Comparison of ENCODE assay signal across 11 cellular contexts in genomic region chr3:150759319-150759718, GRCh38. TPM values are rescaled to one million over a fixed set of nuclear protein-coding genes. Genes with fewer than 3 reads are reported as not detected.
DNase-seq lines count a peak whose midpoint lies in the region; ATAC-seq and TF ChIP-seq lines count a peak whose summit lies in the region.
"Had no signal": no experiment of that assay in that cellular context is flagged by ENCODE, and none has a peak within 500 bp of the region (broad histone marks: within the 10 kb centered on the region; RNA-seq: fewer than 3 reads in every experiment).

No MANE protein-coding gene starts in this region.

- peaks cover 28% of the 10 kb centered on the region for H3K4me1 ChIP-seq in PC-3 (ENCODE audit: insufficient read depth, low read length)

- H3K36me3 Mint-ChIP-seq in T-helper 1 cell treated with Interleukin-12 subunit alpha and Interleukin-12 subunit beta and Interleukin-4 antibody, amounts not matched to agents 30 μg/mL and 1 μg/mL, for 36 hours (ENCODE audit: low read depth) = peaks cover 47% of the 10 kb centered on the region

- H3K4me3 Mint-ChIP-seq in T-helper 1 cell treated with Interleukin-12 subunit alpha and Interleukin-12 subunit beta and Interleukin-4 antibody, amounts not matched to agents 30 μg/mL and 1 μg/mL, for 36 hours = peak overlapping the region; percentile 95

- H3K36me3 ChIP-seq in PC-3 (ENCODE audit: low read depth, low read length) = no peaks in the 10 kb centered on the region; the same call in 1 of the 2 replicates

- H3K79me2 ChIP-seq in PC-3 (ENCODE audit: low read length) = peaks cover 80% of the 10 kb centered on the region

- H3K4me2 ChIP-seq in PC-3 (ENCODE audit: low read length) = peak overlapping the region; percentile 96

- H2AFZ ChIP-seq in PC-3 (ENCODE audit: low read length) = no peak overlapping the region

- TF ChIP-seq CTCF in PC-3 (conservative IDR thresholded peaks at IDR 0.05; ENCODE audit: low read depth, low read length) = no peak
- no peak for TF ChIP-seq CTCF in epithelial cell of esophagus (IDR thresholded peaks at IDR 0.05; ENCODE audit: insufficient read depth, low read depth, low read length, missing control alignments)

- peak overlapping the region; percentile 97 for H3K27ac Mint-ChIP-seq in T-helper 1 cell treated with Interleukin-12 subunit alpha and Interleukin-12 subunit beta and Interleukin-4 antibody, amounts not matched to agents 30 μg/mL and 1 μg/mL, for 36 hours

- H3K4me1 Mint-ChIP-seq in T-helper 1 cell treated with Interleukin-12 subunit alpha and Interleukin-12 subunit beta and Interleukin-4 antibody, amounts not matched to agents 30 μg/mL and 1 μg/mL, for 36 hours (ENCODE audit: low read depth) = peaks cover 56% of the 10 kb centered on the region

- no peaks in the 10 kb centered on the region for H3K9me2 ChIP-seq in PC-3 (replicated peaks; ENCODE audit: low read length)

- no peak overlapping the region for H3K9ac ChIP-seq in PC-3 (ENCODE audit: low read length)

- H3K4me3 ChIP-seq in PC-3 (ENCODE audit: low read length) (peak overlapping the region; percentile 89; the same call in 1 of the 2 replicates), epithelial cell of esophagus (ENCODE audit: low read length) (no peak overlapping the region), skin epidermis (no peak overlapping the region)

- H4K20me1 ChIP-seq in PC-3 (ENCODE audit: low read length) = peaks cover 25% of the 10 kb centered on the region

- peaks cover 1% of the 10 kb centered on the region for H3K9me3 Mint-ChIP-seq in T-helper 1 cell treated with Interleukin-12 subunit alpha and Interleukin-12 subunit beta and Interleukin-4 antibody, amounts not matched to agents 30 μg/mL and 1 μg/mL, for 36 hours

- DNase-seq in T-helper 1 cell = no peak
- DNase-seq in PC-3 = peak; percentile 88
- DNase-seq in epithelial cell of esophagus (ENCODE audit: low read depth) = peak; percentile 93
- no peak for DNase-seq in stimulated activated naive CD4-positive, alpha-beta T cell (lab: John Stamatoyannopoulos, UW)
- DNase-seq: NCI-H1930 had no signal

- H3K27me3 ChIP-seq in PC-3 (ENCODE audit: low read length) = no peaks in the 10 kb centered on the region

- POLR2A ChIA-PET in PC-3 (lab: Charles Lee; ENCODE audit: unreplicated experiment) = interaction anchor here (0.6 kb wide), 1 partner anchor 86 kb away, joined by 12 read pairs; no protein-coding TSS in a partner anchor

- CTCF ChIA-PET in PC-3 (lab: Charles Lee) = interaction anchor here (0.7 kb wide), 1 partner anchor 15 kb away, joined by 4 read pairs; no protein-coding TSS in a partner anchor

- H3F3A ChIP-seq in PC-3 (ENCODE audit: low read length, unreplicated experiment) = no peaks in the 10 kb centered on the region

- H3K9me3 ChIP-seq in PC-3 (ENCODE audit: low read length) = no peaks in the 10 kb centered on the region

- H3K27ac ChIP-seq in PC-3 (ENCODE audit: low read length) (peak overlapping the region; percentile 29), skin epidermis (peak overlapping the region in 14 of 21 experiments; percentile 7 to 98 (median 54))
- H3K27ac ChIP-seq: 22Rv1 had no signal

- intact Hi-C loops in PC-3 (cut with micrococcal nuclease) = no loop called here

- no TSS peak for BruUV-seq in PC-3 (replicated peaks; lab: Mats Ljungman, UMichigan)

- no peaks in the 10 kb centered on the region for H3K27me3 Mint-ChIP-seq in T-helper 1 cell treated with Interleukin-12 subunit alpha and Interleukin-12 subunit beta and Interleukin-4 antibody, amounts not matched to agents 30 μg/mL and 1 μg/mL, for 36 hours (ENCODE audit: low read depth)

- ATAC-seq in PC-3 (no peak), GM18873 (IDR thresholded peaks at IDR 0.05; ENCODE audit: low FRiP score, unreplicated experiment) (no peak), HG02852 (IDR thresholded peaks at IDR 0.05; ENCODE audit: unreplicated experiment) (no peak)

RNA-seq across cellular contexts. Expression of gene SIAH2, which starts 3.6 kb away (rescaled TPM):
- total RNA-seq in PC-3 (2014; rRNA removed) = 37.8 and 51.8 TPM in 2 replicates

RNA-seq across cellular contexts. Expression of gene ERICH6, which starts 55.6 kb away (rescaled TPM):
- not detected in 2 replicates for total RNA-seq in PC-3 (2014; rRNA removed)
- total RNA-seq: glomerular endothelial cell had no signal

Comparison
In these comparisons a context has a peak if more than half of its experiments do, and no peak if none do; other contexts are left out.
1. DNase-seq: peak in PC-3 (single experiment) and epithelial cell of esophagus (single experiment); none in T-helper 1 cell (0 of 5) and stimulated activated naive CD4-positive, alpha-beta T cell (0 of 6).